Comparison of ENCODE assay signal across 10 cellular contexts in genomic region chr11:68371176-68372041, GRCh38. TPM values are rescaled to one million over a fixed set of nuclear protein-coding genes. Genes with fewer than 3 reads are reported as not detected.
DNase-seq lines count a peak whose midpoint lies in the region; ATAC-seq, FAIRE-seq and TF ChIP-seq lines count a peak whose summit lies in the region.
"Had no signal": no experiment of that assay in that cellular context is flagged by ENCODE, and none has a peak within 500 bp of the region (broad histone marks: within the 10 kb centered on the region; RNA-seq: fewer than 3 reads in every experiment).

No MANE protein-coding gene starts in this region.

- H3K9ac ChIP-seq in BLaER1: no peak overlapping the region; the same call in 1 of the 2 replicates

- H3K4me3 ChIP-seq in BLaER1: no peak overlapping the region
- H3K4me3 ChIP-seq in epithelial cell of esophagus (ENCODE audit: low read length): no peak overlapping the region

- TF ChIP-seq CTCF in epithelial cell of esophagus (IDR thresholded peaks at IDR 0.05; ENCODE audit: insufficient read depth, low read depth, low read length, missing control alignments) (no peak), neural crest cell (conservative IDR thresholded peaks at IDR 0.05) (no peak)

- no peaks in the 10 kb centered on the region for H3K9me3 Mint-ChIP-seq in neural crest cell

- H3K9me3 ChIP-seq in BLaER1: no peaks in the 10 kb centered on the region

- H3K4me1 Mint-ChIP-seq in neural crest cell: peaks cover 48% of the 10 kb centered on the region

- peaks cover 59% of the 10 kb centered on the region for H3K36me3 ChIP-seq in BLaER1

- H3K4me2 ChIP-seq in BLaER1: peak overlapping the region; percentile 82

- FAIRE-seq in urothelium cell line (lab: Jason Lieb, UNC): no peak

- peak overlapping the region; percentile 91 for H3K27ac Mint-ChIP-seq in neural crest cell (ENCODE audit: unreplicated experiment)

- H3K27me3 ChIP-seq in BLaER1: no peaks in the 10 kb centered on the region

- peaks cover 85% of the 10 kb centered on the region for H3K4me1 ChIP-seq in BLaER1

- H3K36me3 Mint-ChIP-seq in neural crest cell (ENCODE audit: low read depth): peaks cover 13% of the 10 kb centered on the region

- ATAC-seq in HG03280 (IDR thresholded peaks at IDR 0.05; ENCODE audit: unreplicated experiment) (peak; percentile 41), GM21717 (IDR thresholded peaks at IDR 0.05; ENCODE audit: unreplicated experiment) (no peak)

- H3K4me3 Mint-ChIP-seq in neural crest cell: peak overlapping the region; percentile 9

- H4K20me1 ChIP-seq in BLaER1: peaks cover 98% of the 10 kb centered on the region

- no peaks in the 10 kb centered on the region for H3K27me3 Mint-ChIP-seq in neural crest cell (ENCODE audit: low read depth)

- H3K27ac ChIP-seq in BLaER1: no peak overlapping the region

- DNase-seq in epithelial cell of esophagus (ENCODE audit: low read depth) (peak; percentile 16), neural crest cell (ENCODE audit: low read depth, low spot score) (no peak), NCI-H1436 (lab: John Stamatoyannopoulos, UW) (no peak), urothelium cell line (ENCODE audit: low spot score) (no peak), NOMO-1 treated with DMSO at 0.1 percent for 48 hours (lab: John Stamatoyannopoulos, UW; ENCODE audit: unreplicated experiment) (no peak)
- DNase-seq: caudate nucleus, NCI-H2081 had no signal

RNA-seq across cellular contexts. Expression of gene LRP5, which starts 59.0 kb away (rescaled TPM):
- 43.4 and 44.3 TPM in 2 replicates for total RNA-seq in neural crest cell
